In genomic region chr13:111385182-111385857, GRCh38 we compare ENCODE assay signal across 14 cellular contexts.
DNase-seq lines count a peak whose midpoint lies in the region; ATAC-seq and TF ChIP-seq lines count a peak whose summit lies in the region.
"Had no signal": no experiment of that assay in that cellular context is flagged by ENCODE, and none has a peak within 500 bp of the region (broad histone marks: within the 10 kb centered on the region; RNA-seq: fewer than 3 reads in every experiment).

No MANE protein-coding gene starts in this region.

- H4K20me1 ChIP-seq in H9 (ENCODE audit: control insufficient read depth, insufficient read depth, insufficient read length) (no peaks in the 10 kb centered on the region), neural cell (ENCODE audit: insufficient read depth) (no peaks in the 10 kb centered on the region)

- H3K27ac Mint-ChIP-seq in activated CD8-positive, alpha-beta memory T cell treated with anti-CD3 and anti-CD28 coated beads, Interleukin-2, amount 10 ng/mL, durations not matched to agents 7 days and 5 days, result no peak overlapping the region
- H3K27ac Mint-ChIP-seq in H9, result no peak overlapping the region

- no peak overlapping the region for H3K27ac ChIP-seq in H9 (ENCODE audit: insufficient read length, low read depth, low read length)
- H3K27ac ChIP-seq in neural cell (ENCODE audit: low read length), result peak overlapping the region; percentile 91
- H3K27ac ChIP-seq: cardiac muscle cell had no signal

- H3K36me3 ChIP-seq in neural cell (ENCODE audit: insufficient read depth, low read length) (no peaks in the 10 kb centered on the region), mucosa of descending colon (ENCODE audit: low read depth) (no peaks in the 10 kb centered on the region)
- H3K36me3 ChIP-seq: cardiac muscle cell had no signal

- CTCF ChIA-PET in activated CD8-positive, alpha-beta memory T cell treated with anti-CD3 and anti-CD28 coated beads, Interleukin-2, amount 10 ng/mL, durations not matched to agents 7 days and 5 days (lab: Charles Lee), result no interaction called here

- no peaks in the 10 kb centered on the region for H3K23me2 ChIP-seq in H9 (ENCODE audit: insufficient read length, low read depth, low read length, poor library complexity, severe bottlenecking)

- TF ChIP-seq RAD21 in neural cell (conservative IDR thresholded peaks at IDR 0.05), result no peak

- H3K9ac ChIP-seq in H9 (ENCODE audit: extremely low read depth, insufficient read length, low read length) (no peak overlapping the region), neural cell (ENCODE audit: low read length) (peak overlapping the region; percentile 60)

- no peak overlapping the region for H2AFZ ChIP-seq in H9 (ENCODE audit: low read length)
- H2AFZ ChIP-seq in neural cell (ENCODE audit: low read depth, low read length), result peak overlapping the region; percentile 37

- H3K4me1 ChIP-seq in H9 (ENCODE audit: insufficient read depth, low read length) (no peaks in the 10 kb centered on the region; the same call in 1 of the 2 replicates), mucosa of descending colon (ENCODE audit: low read depth) (no peaks in the 10 kb centered on the region)

- H3K4me3 Mint-ChIP-seq in activated CD8-positive, alpha-beta memory T cell treated with anti-CD3 and anti-CD28 coated beads, Interleukin-2, amount 10 ng/mL, durations not matched to agents 7 days and 5 days, result no peak overlapping the region
- H3K4me3 Mint-ChIP-seq in H9, result no peak overlapping the region

- no peak overlapping the region for H3T11ph ChIP-seq in H9 (ENCODE audit: low read length)

- H4K91ac ChIP-seq in H9 (ENCODE audit: insufficient read length, low read depth, low read length), result no peak overlapping the region

- H3K79me2 ChIP-seq in H9 (ENCODE audit: insufficient read depth, low read length) (no peaks in the 10 kb centered on the region), neural cell (replicated peaks; ENCODE audit: insufficient read depth, low read length) (no peaks in the 10 kb centered on the region)

- no peak overlapping the region for H3K23ac ChIP-seq in H9 (ENCODE audit: insufficient read length, low read depth, low read length)

- H2BK12ac ChIP-seq in H9 (ENCODE audit: insufficient read length, low read depth, low read length), result no peak overlapping the region

- H2AK5ac ChIP-seq in H9 (ENCODE audit: insufficient read length, low read length), result no peak overlapping the region

- peaks cover 2% of the 10 kb centered on the region for H3F3A ChIP-seq in neural cell (ENCODE audit: insufficient read depth, low read length, poor library complexity, severe bottlenecking)

- no peak for TF ChIP-seq CTCF in H9 (conservative IDR thresholded peaks at IDR 0.05)
- no peak for TF ChIP-seq CTCF in neural cell (IDR thresholded peaks at IDR 0.05; ENCODE audit: poor library complexity, severe bottlenecking)
- TF ChIP-seq CTCF in mucosa of descending colon (IDR thresholded peaks at IDR 0.05), result no peak

- no peaks in the 10 kb centered on the region for H3K36me3 Mint-ChIP-seq in activated CD8-positive, alpha-beta memory T cell treated with anti-CD3 and anti-CD28 coated beads, Interleukin-2, amount 10 ng/mL, durations not matched to agents 7 days and 5 days
- peaks cover 0 to 6% (median 2%) of the 10 kb centered on the region in 3 experiments; a peak in 3 of 7 replicates for H3K36me3 Mint-ChIP-seq in H9 (ENCODE audit: insufficient read depth in 1 of 3, low read depth in 3 of 3)

- no CpG with 5 or more reads among the region's 6 CpGs for WGBS in H9 (ENCODE audit: extremely low coverage, insufficient read length, low lambda C conversion rate)

- H3K9me3 ChIP-seq in H9 (ENCODE audit: control insufficient read depth, low read depth, low read length), result no peaks in the 10 kb centered on the region
- H3K9me3 ChIP-seq in neural cell (ENCODE audit: low read length), result no peaks in the 10 kb centered on the region
- H3K9me3 ChIP-seq in mucosa of descending colon, result no peaks in the 10 kb centered on the region

- H3K9me2 ChIP-seq in neural cell (ENCODE audit: insufficient read depth, low read length), result no peaks in the 10 kb centered on the region

- no peak overlapping the region for H3K18ac ChIP-seq in H9 (ENCODE audit: insufficient read length, low read depth, low read length)

- H3K56ac ChIP-seq in H9 (ENCODE audit: insufficient read length, low read depth, low read length), result no peak overlapping the region

- H3K27me3 ChIP-seq in H9 (ENCODE audit: insufficient read depth, low read length) (no peaks in the 10 kb centered on the region), neural cell (ENCODE audit: insufficient read depth, low read depth, low read length) (no peaks in the 10 kb centered on the region)
- H3K27me3 ChIP-seq: cardiac muscle cell had no signal

- no peaks in the 10 kb centered on the region for H3K79me1 ChIP-seq in H9 (ENCODE audit: insufficient read depth, low read depth, low read length, poor library complexity, severe bottlenecking)

- H2BK120ac ChIP-seq in H9 (ENCODE audit: low read depth, low read length, poor library complexity, severe bottlenecking), result no peak overlapping the region

- no peak overlapping the region for H2BK20ac ChIP-seq in H9 (ENCODE audit: low read depth, low read length, poor library complexity, severe bottlenecking)

- no peak overlapping the region for H3K4ac ChIP-seq in H9 (ENCODE audit: low read depth, low read length)

- intact Hi-C loops in mucosa of descending colon (cut with DNase I, micrococcal nuclease), result no loop called here

- no peak overlapping the region for H3K14ac ChIP-seq in H9 (ENCODE audit: insufficient read depth, low read length)

- H2BK5ac ChIP-seq in H9 (ENCODE audit: insufficient read length, low read length), result no peak overlapping the region

- H3K4me2 ChIP-seq in H9 (ENCODE audit: insufficient read depth, insufficient read length, low read length) (no peak overlapping the region), neural cell (ENCODE audit: low read length) (peak overlapping the region; percentile 50)

- peak; percentile 65 for TF ChIP-seq EP300 in neural cell (conservative IDR thresholded peaks at IDR 0.05; ENCODE audit: poor library complexity, severe bottlenecking)

- peak; percentile 32 for DNase-seq in activated CD8-positive, alpha-beta memory T cell treated with anti-CD3 and anti-CD28 coated beads, Interleukin-2, amount 10 ng/mL, durations not matched to agents 7 days and 5 days
- no peak for DNase-seq in activated CD8-positive, alpha-beta memory T cell treated with anti-CD3 and anti-CD28 coated beads, Interleukin-2, amount 50 U/mL, for 48 hours
- DNase-seq in H9 (peak; percentile 8), NCI-H748 treated with DMSO at 0.1 percent for 48 hours (lab: John Stamatoyannopoulos, UW) (peak; percentile 61), mucosa of descending colon (no peak), COLO668 (lab: John Stamatoyannopoulos, UW; ENCODE audit: unreplicated experiment) (no peak)
- DNase-seq: effector CD4-positive, alpha-beta T cell; kidney; mesenchymal stem cell; NCI-H2029 treated with DMSO at 0.1 percent for 48 hours had no signal

- peak overlapping the region; percentile 47 for H3K4me3 ChIP-seq in neural cell (ENCODE audit: low read length)
- no peak overlapping the region for H3K4me3 ChIP-seq in mucosa of descending colon
- H3K4me3 ChIP-seq: cardiac muscle cell had no signal

- ATAC-seq in activated CD8-positive, alpha-beta memory T cell treated with anti-CD3 and anti-CD28 coated beads, Interleukin-2, amount 10 ng/mL, durations not matched to agents 7 days and 5 days, result no peak
- no peak for ATAC-seq in mucosa of descending colon
- no peak for ATAC-seq in activated CD4-positive, CD25-positive, alpha-beta regulatory T cell treated with anti-CD3 and anti-CD28 coated beads, Interleukin-2, amount 50 U/mL, for 24 hours
- ATAC-seq: SK-N-SH treated with all-trans-retinoic acid at 6 μM for 48 hours had no signal

- peaks cover 12% of the 10 kb centered on the region for H3K4me1 Mint-ChIP-seq in activated CD8-positive, alpha-beta memory T cell treated with anti-CD3 and anti-CD28 coated beads, Interleukin-2, amount 10 ng/mL, durations not matched to agents 7 days and 5 days
- peaks cover 0 to 4% of the 10 kb centered on the region in 2 experiments; a peak in 1 of 4 replicates for H3K4me1 Mint-ChIP-seq in H9

- peaks cover 7% of the 10 kb centered on the region for H3K27me3 Mint-ChIP-seq in activated CD8-positive, alpha-beta memory T cell treated with anti-CD3 and anti-CD28 coated beads, Interleukin-2, amount 10 ng/mL, durations not matched to agents 7 days and 5 days
- H3K27me3 Mint-ChIP-seq in H9 (ENCODE audit: low read depth), result no peaks in the 10 kb centered on the region

- H4K8ac ChIP-seq in H9 (replicated peaks; ENCODE audit: insufficient read length, low read depth, low read length), result no peak overlapping the region

- no peaks in the 10 kb centered on the region for H3K9me3 Mint-ChIP-seq in activated CD8-positive, alpha-beta memory T cell treated with anti-CD3 and anti-CD28 coated beads, Interleukin-2, amount 10 ng/mL, durations not matched to agents 7 days and 5 days (ENCODE audit: low read depth)
- peaks cover 9 to 11% of the 10 kb centered on the region in 2 experiments; a peak in 4 of 5 replicates for H3K9me3 Mint-ChIP-seq in H9

- no peak overlapping the region for H2BK15ac ChIP-seq in H9 (ENCODE audit: low read depth, low read length)

- no peak overlapping the region for H4K5ac ChIP-seq in H9 (ENCODE audit: insufficient read length, low read depth, low read length)

TF ChIP-seq in neural cell, 6 proteins besides CTCF, POLR2A, EP300 and RAD21 (continues in another document):
- TF ChIP-seq MXI1 (conservative IDR thresholded peaks at IDR 0.05; ENCODE audit: poor library complexity, severe bottlenecking) (no peak), EZH2 (IDR thresholded peaks at IDR 0.05; ENCODE audit: borderline replicate concordance, insufficient read depth, low read length, poor library complexity, severe bottlenecking) (no peak), POLR2AphosphoS5 (IDR thresholded peaks at IDR 0.05) (peak; percentile 8), SMC3 (conservative IDR thresholded peaks at IDR 0.05; ENCODE audit: poor library complexity) (no peak)

Comparison
In these comparisons a context has a peak if more than half of its experiments do, and no peak if none do; other contexts are left out.
1. DNase-seq: peak in activated CD8-positive, alpha-beta memory T cell treated with anti-CD3 and anti-CD28 coated beads, Interleukin-2, amount 10 ng/mL, durations not matched to agents 7 days and 5 days (single experiment), H9 (single experiment) and NCI-H748 treated with DMSO at 0.1 percent for 48 hours (single experiment); none in activated CD8-positive, alpha-beta memory T cell treated with anti-CD3 and anti-CD28 coated beads, Interleukin-2, amount 50 U/mL, for 48 hours (single experiment), mucosa of descending colon (0 of 3) and COLO668 (single experiment).